ENCODE assay signal across 1 cellular context in genomic region chr19:55088021-55088451, GRCh38.
TF ChIP-seq lines count a peak whose summit lies in the region.

No MANE protein-coding gene starts in this region.

TF ChIP-seq in K562, 482 proteins besides CTCF, POLR2A, EP300 and RAD21:
- peak; percentile 62 for TF ChIP-seq SUPT5H (IDR thresholded peaks at IDR 0.05)
- TF ChIP-seq MCM3 (IDR thresholded peaks at IDR 0.05): no peak
- peak; percentile 13 for TF ChIP-seq POLR2B (IDR thresholded peaks at IDR 0.05; ENCODE audit: low read depth, partially characterized antibody)
- TF ChIP-seq POLR2G (IDR thresholded peaks at IDR 0.05; ENCODE audit: low read depth, low read length): peak; percentile 60
- no peak for TF ChIP-seq ZBTB8A (IDR thresholded peaks at IDR 0.05; ENCODE audit: partially characterized antibody)
- TF ChIP-seq U2AF2 (optimal IDR thresholded peaks at IDR 0.05; ENCODE audit: low read depth, low read length): no peak
TF ChIP-seq in K562: peak in this region for 3.
